26 cellular contexts compared by ENCODE assay signal in the genomic region with DNA sequence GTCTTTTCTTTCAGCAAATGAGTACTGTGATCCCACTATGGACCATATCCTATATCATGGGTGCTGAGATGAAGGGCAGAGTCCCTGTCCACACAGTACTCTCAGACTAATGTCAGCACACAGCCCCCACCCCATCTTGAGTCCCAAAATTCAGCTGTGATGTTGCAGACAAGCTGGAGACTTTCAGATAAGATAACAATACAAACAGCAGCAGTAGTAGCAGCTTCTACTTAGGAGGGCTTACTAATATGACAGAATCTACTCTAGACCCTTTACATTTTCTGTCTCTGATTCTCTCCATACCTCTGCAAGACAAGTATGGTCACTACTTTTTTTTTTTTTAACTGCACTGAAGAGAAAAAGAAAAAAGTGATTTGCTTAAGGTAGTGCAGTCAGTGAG.
DNase-seq lines count a peak whose midpoint lies in the region; ATAC-seq, FAIRE-seq and TF ChIP-seq lines count a peak whose summit lies in the region.
"Had no signal": no experiment of that assay in that cellular context is flagged by ENCODE, and none has a peak within 500 bp of the region (broad histone marks: within the 10 kb centered on the region; RNA-seq: fewer than 3 reads in every experiment).

No MANE protein-coding gene starts in this region.

- no peaks in the 10 kb centered on the region for H4K20me1 ChIP-seq in K562 (replicated peaks; ENCODE audit: control insufficient read depth, insufficient read depth, low read length)
- H4K20me1 ChIP-seq: BLaER1 had no signal

- peak; percentile 46; the same call in 1 of the 2 replicates for TF ChIP-seq EP300 in K562 (IDR thresholded peaks at IDR 0.05; ENCODE audit: low read length)

- H3K79me2 ChIP-seq in K562 (ENCODE audit: control insufficient read depth, insufficient read depth, low read length), result no peaks in the 10 kb centered on the region

- no peak for TF ChIP-seq POLR2A in K562 (conservative IDR thresholded peaks at IDR 0.05)

- DNase-seq in OCI-M1 (lab: John Stamatoyannopoulos, UW) (peak; percentile 30), K562 (ENCODE audit: extremely low read depth in 1 of 4, low spot score in 3 of 4) (peak in 1 of 4 experiments; percentile 27), pons (ENCODE audit: low spot score) (no peak), NCI-H2081 (lab: John Stamatoyannopoulos, UW) (no peak)
- no peak for DNase-seq in stimulated activated naive CD4-positive, alpha-beta T cell (lab: John Stamatoyannopoulos, UW)
- DNase-seq: 8988T; ACHN; BE2C; C1 segment of cervical spinal cord; CD4-positive, alpha-beta memory T cell; CD4-positive, CD25-positive, alpha-beta regulatory T cell; CD8-positive, alpha-beta memory T cell; COR-L47; DMS 273 treated with DMSO at 0.1 percent for 48 hours; DMS153; DMS53; DMS79; DND-41; EL; GDM1 had no signal

- no peak; the same call in 2 of the 3 replicates for ATAC-seq in K562
- ATAC-seq: GM12878 had no signal

- CTCF ChIA-PET in K562 (lab: Yijun Ruan, JAX; ENCODE audit: low intra/inter-chr PET ratio), result no interaction called here

- H3K36me3 ChIP-seq in K562 (ENCODE audit: control insufficient read depth, insufficient read depth, low read length), result no peaks in the 10 kb centered on the region
- H3K36me3 ChIP-seq: BE2C, BLaER1 had no signal

- in situ Hi-C loops in K562 (cut with MboI), result no loop called here

- no peak for TF ChIP-seq RAD21 in K562 (CRISPR knock-in tag; conservative IDR thresholded peaks at IDR 0.05 in 1 of 2, IDR thresholded peaks at IDR 0.05 in 1 of 2)

- no peak overlapping the region for H2AFZ ChIP-seq in K562 (ENCODE audit: low read depth, low read length)

- no peak overlapping the region for H3K27ac ChIP-seq in K562 (ENCODE audit: extremely low read depth, low read depth, low read length)
- H3K27ac ChIP-seq: BLaER1 had no signal

- H3K9ac ChIP-seq in K562 (ENCODE audit: insufficient read depth in 1 of 2, low read depth in 2 of 2, low read length in 2 of 2), result no peak overlapping the region; a peak in 1 of 4 replicates
- H3K9ac ChIP-seq: BLaER1 had no signal

- no peak for FAIRE-seq in K562 (lab: Jason Lieb, UNC)
- FAIRE-seq: A204.1, GM12878, GM12892, GM18507, GM19239 had no signal

- H3K9me1 ChIP-seq in K562 (ENCODE audit: control insufficient read depth, insufficient read depth, low read length), result no peaks in the 10 kb centered on the region

- TF ChIP-seq CTCF in K562 (IDR thresholded peaks at IDR 0.05 in 2 of 3, conservative IDR thresholded peaks at IDR 0.05 in 1 of 3; ENCODE audit: insufficient read depth in 2 of 3, low read depth in 1 of 3, low read length in 3 of 3), result no peak

- no peaks in the 10 kb centered on the region for H3K9me3 ChIP-seq in K562 (replicated peaks; ENCODE audit: control insufficient read depth, insufficient read depth, low read depth, low read length)
- H3K9me3 ChIP-seq: BE2C, BLaER1 had no signal

- BruUV-seq in K562 (replicated peaks; lab: Mats Ljungman, UMichigan), result no TSS peak

- H3K4me3 ChIP-seq in K562, result no peak overlapping the region
- H3K4me3 ChIP-seq: BLaER1, GM12878 had no signal

- no peak overlapping the region; the same call in 1 of the 2 replicates for H3K4me2 ChIP-seq in K562 (ENCODE audit: insufficient read depth, low read length)
- H3K4me2 ChIP-seq: BLaER1 had no signal

- POLR2A ChIA-PET in K562 (lab: Yijun Ruan, JAX), result interaction anchor here (1.5 kb wide), 1 partner anchor 9 kb away, joined by 3 read pairs; no protein-coding TSS in a partner anchor

- no peaks in the 10 kb centered on the region for H3K27me3 ChIP-seq in K562 (ENCODE audit: control insufficient read depth in 2 of 2, insufficient read depth in 2 of 2, low read length in 2 of 2)
- H3K27me3 ChIP-seq: BE2C, BLaER1 had no signal

- peaks cover 0 to 6% of the 10 kb centered on the region in 2 experiments; a peak in 2 of 5 replicates for H3K4me1 ChIP-seq in K562 (replicated peaks in 1 of 2; ENCODE audit: control insufficient read depth in 2 of 2, insufficient read depth in 2 of 2, low read length in 2 of 2)
- H3K4me1 ChIP-seq: BE2C, BLaER1 had no signal

- intact Hi-C loops in K562 (cut with micrococcal nuclease), result no loop called here

TF ChIP-seq in K562, 482 proteins besides CTCF, POLR2A, EP300 and RAD21:
- TF ChIP-seq SMARCE1 (IDR thresholded peaks at IDR 0.05), result peak; percentile 25; the same call in 1 of the 2 replicates
- no peak for TF ChIP-seq KDM1A (IDR thresholded peaks at IDR 0.05)
- TF ChIP-seq TAL1 (IDR thresholded peaks at IDR 0.05), result peak; percentile 52
- 0 out of 2 replicates have a peak, but pooled peaks have one; percentile 3 for TF ChIP-seq ZNF41 (CRISPR knock-in tag; conservative IDR thresholded peaks at IDR 0.05)
- TF ChIP-seq SMAD4 (CRISPR knock-in tag; conservative IDR thresholded peaks at IDR 0.05), result peak; percentile 49
- 0 out of 2 replicates have a peak, but pooled peaks have one; percentile 10 for TF ChIP-seq TEAD4 (IDR thresholded peaks at IDR 0.05; ENCODE audit: low read length)
- no peak for TF ChIP-seq TEAD4 (CRISPR knock-in tag; IDR thresholded peaks at IDR 0.05; ENCODE audit: borderline replicate concordance)
- TF ChIP-seq EGR1 (conservative IDR thresholded peaks at IDR 0.05), result no peak
- peak; percentile 71 for TF ChIP-seq ARID1B (IDR thresholded peaks at IDR 0.05)
- no peak for TF ChIP-seq LARP7 (IDR thresholded peaks at IDR 0.05)
- TF ChIP-seq SMARCA4 (IDR thresholded peaks at IDR 0.05), result 0 out of 2 replicates have a peak, but pooled peaks have one; percentile 38
- peak; percentile 41 for TF ChIP-seq DPF2 (IDR thresholded peaks at IDR 0.05)
- no peak for TF ChIP-seq NCOA2 (IDR thresholded peaks at IDR 0.05; ENCODE audit: partially characterized antibody in 2 of 2)
- TF ChIP-seq, protein P1, sequence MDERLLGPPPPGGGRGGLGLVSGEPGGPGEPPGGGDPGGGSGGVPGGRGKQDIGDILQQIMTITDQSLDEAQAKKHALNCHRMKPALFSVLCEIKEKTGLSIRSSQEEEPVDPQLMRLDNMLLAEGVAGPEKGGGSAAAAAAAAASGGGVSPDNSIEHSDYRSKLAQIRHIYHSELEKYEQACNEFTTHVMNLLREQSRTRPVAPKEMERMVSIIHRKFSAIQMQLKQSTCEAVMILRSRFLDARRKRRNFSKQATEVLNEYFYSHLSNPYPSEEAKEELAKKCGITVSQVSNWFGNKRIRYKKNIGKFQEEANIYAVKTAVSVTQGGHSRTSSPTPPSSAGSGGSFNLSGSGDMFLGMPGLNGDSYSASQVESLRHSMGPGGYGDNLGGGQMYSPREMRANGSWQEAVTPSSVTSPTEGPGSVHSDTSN (CRISPR knock-in tag; IDR thresholded peaks at IDR 0.05; ENCODE audit: low read depth), result no peak
- TF ChIP-seq, protein P1 (tag; conservative IDR thresholded peaks at IDR 0.05; ENCODE audit: low read depth), result 0 out of 2 replicates have a peak, but pooled peaks have one; percentile 5
- TF ChIP-seq, protein P2, sequence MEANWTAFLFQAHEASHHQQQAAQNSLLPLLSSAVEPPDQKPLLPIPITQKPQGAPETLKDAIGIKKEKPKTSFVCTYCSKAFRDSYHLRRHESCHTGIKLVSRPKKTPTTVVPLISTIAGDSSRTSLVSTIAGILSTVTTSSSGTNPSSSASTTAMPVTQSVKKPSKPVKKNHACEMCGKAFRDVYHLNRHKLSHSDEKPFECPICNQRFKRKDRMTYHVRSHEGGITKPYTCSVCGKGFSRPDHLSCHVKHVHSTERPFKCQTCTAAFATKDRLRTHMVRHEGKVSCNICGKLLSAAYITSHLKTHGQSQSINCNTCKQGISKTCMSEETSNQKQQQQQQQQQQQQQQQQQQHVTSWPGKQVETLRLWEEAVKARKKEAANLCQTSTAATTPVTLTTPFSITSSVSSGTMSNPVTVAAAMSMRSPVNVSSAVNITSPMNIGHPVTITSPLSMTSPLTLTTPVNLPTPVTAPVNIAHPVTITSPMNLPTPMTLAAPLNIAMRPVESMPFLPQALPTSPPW (CRISPR knock-in tag; IDR thresholded peaks at IDR 0.05), result 0 out of 2 replicates have a peak, but pooled peaks have one; percentile 25
- 0 out of 2 replicates have a peak, but pooled peaks have one; percentile 24 for TF ChIP-seq NCOR1 (IDR thresholded peaks at IDR 0.05)
- TF ChIP-seq DDX20 (tag; IDR thresholded peaks at IDR 0.05; ENCODE audit: low read depth), result no peak
- peak; percentile 62 for TF ChIP-seq CBFA2T3 (IDR thresholded peaks at IDR 0.05)
- TF ChIP-seq CBFA2T2 (conservative IDR thresholded peaks at IDR 0.05), result peak; percentile 44
- TF ChIP-seq SOX6 (IDR thresholded peaks at IDR 0.05), result 0 out of 2 replicates have a peak, but pooled peaks have one; percentile 33
- 0 out of 2 replicates have a peak, but pooled peaks have one; percentile 2 for TF ChIP-seq ZNF707 (CRISPR knock-in tag; conservative IDR thresholded peaks at IDR 0.05)
- peak; percentile 46; the same call in 1 of the 2 replicates for TF ChIP-seq ELF1 (tag; IDR thresholded peaks at IDR 0.05)
- TF ChIP-seq ZNF408 (CRISPR knock-in tag; IDR thresholded peaks at IDR 0.05; ENCODE audit: low read depth), result no peak
